10 cellular contexts compared by ENCODE assay signal in the genomic region with DNA sequence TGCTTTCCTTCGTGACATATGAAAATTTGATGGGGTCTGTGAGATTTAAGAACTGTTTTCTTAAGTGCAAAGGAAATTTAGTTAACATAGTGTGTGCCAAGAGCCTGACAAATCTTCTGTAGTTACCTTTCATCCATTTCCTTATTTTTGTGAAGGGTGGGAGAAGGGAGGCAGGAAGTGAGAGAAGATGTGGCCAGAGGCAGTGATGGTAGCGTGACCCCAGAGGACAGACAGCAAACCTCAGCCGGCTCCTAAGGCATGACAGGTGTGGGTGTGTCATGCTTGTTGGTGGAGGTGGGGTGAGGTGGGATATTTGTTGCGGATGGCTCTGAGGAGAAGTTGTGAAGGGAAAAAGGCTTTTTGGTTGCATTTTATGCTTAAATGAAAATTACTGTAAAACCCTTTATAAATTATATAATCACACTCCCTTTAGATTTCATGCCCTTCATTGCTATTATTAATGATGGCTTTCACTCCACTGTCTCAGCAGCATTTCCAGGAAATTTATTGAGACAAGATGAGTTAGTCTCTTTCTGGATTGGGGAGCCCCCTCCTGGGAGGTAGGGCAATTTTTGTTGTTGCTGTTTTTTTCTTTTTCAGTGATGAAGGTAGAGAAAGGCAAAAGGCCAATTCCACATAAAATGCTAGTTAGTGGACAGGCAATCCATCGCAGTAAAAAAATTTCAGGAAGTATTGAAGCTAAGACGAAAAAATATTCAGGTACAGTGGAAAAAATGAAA.
DNase-seq lines count a peak whose midpoint lies in the region; ATAC-seq and TF ChIP-seq lines count a peak whose summit lies in the region.
"Had no signal": no experiment of that assay in that cellular context is flagged by ENCODE, and none has a peak within 500 bp of the region (broad histone marks: within the 10 kb centered on the region; RNA-seq: fewer than 3 reads in every experiment).

No MANE protein-coding gene starts in this region.

- POLR2A ChIA-PET in RWPE1 (lab: Yijun Ruan, JAX; ENCODE audit: low non-redundant PET): no interaction called here

- H3K36me3 ChIP-seq in H7 (replicated peaks; ENCODE audit: control insufficient read depth, insufficient read depth, low read length): no peaks in the 10 kb centered on the region

- no peak overlapping the region for H3K27ac ChIP-seq in RWPE1

- no peaks in the 10 kb centered on the region for H3K27me3 ChIP-seq in H7 (ENCODE audit: control insufficient read depth, insufficient read depth, low read length)

- DNase-seq in AG20443 (ENCODE audit: low spot score) (peak; percentile 69), H7 (peak; percentile 57), RWPE1 (ENCODE audit: low spot score) (peak; percentile 50), hepatic stellate cell (ENCODE audit: low spot score) (peak; percentile 54), NCI-H1436 (lab: John Stamatoyannopoulos, UW) (no peak)
- DNase-seq: caudate nucleus; NK-92 treated with Interleukin-12 subunit alpha and Interleukin-12 subunit beta, amount 100 ng/mL, for 24 hours had no signal

- ATAC-seq in GM21529 (IDR thresholded peaks at IDR 0.05; ENCODE audit: unreplicated experiment) (no peak), HG03095 (IDR thresholded peaks at IDR 0.05; ENCODE audit: unreplicated experiment) (no peak), HG03565 (IDR thresholded peaks at IDR 0.05; ENCODE audit: unreplicated experiment) (no peak)

- H3K4me3 ChIP-seq in H7 (ENCODE audit: insufficient read depth, low read depth, low read length): no peak overlapping the region

- CTCF ChIA-PET in RWPE1 (lab: Yijun Ruan, JAX): interaction anchor here (0.7 kb wide), 1 partner anchor 337 kb away, joined by 3 read pairs; no protein-coding TSS in a partner anchor

- TF ChIP-seq CTCF in RWPE1 (conservative IDR thresholded peaks at IDR 0.05; ENCODE audit: low read depth): peak; percentile 27; the same call in 1 of the 2 replicates
